In the genomic region with DNA sequence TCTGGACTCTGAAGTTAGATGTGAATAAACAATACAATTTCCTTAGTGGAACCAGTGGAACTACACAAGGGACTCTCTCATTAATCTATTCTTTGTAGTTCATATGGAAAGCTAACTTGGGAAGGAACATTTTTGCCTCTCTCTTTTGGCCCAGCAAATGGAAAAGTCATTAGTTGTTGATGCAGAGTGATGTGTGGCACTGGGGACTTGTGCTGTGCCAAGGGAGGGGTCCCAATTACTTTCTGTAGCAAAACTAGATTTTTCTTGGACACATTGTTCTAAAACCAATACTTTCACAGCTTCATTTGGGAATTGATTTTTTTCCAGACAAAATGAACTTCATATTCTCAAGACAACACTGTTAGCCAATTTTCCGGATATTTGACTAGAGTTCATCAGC, we compare ENCODE assay signal across 34 cellular contexts.
"Had no signal": no experiment of that assay in that cellular context is flagged by ENCODE, and none has a peak within 500 bp of the region (broad histone marks: within the 10 kb centered on the region; RNA-seq: fewer than 3 reads in every experiment).

No MANE protein-coding gene starts in this region.

- DNase-seq: Karpas-422, Kasumi-1, MG63, MM.1S, MV-4-11, NCI-H1048, NCI-H1092, NCI-H1092 treated with DMSO at 0.1 percent for 48 hours, NCI-H1105, NCI-H1105 treated with DMSO at 0.1 percent for 48 hours, NCI-H1417, NCI-H1417 treated with DMSO at 0.1 percent for 48 hours, NCI-H1436, NCI-H1436 treated with DMSO at 0.1 percent for 48 hours, NCI-H146, NCI-H1694, NCI-H1694 treated with DMSO at 0.1 percent for 48 hours, NCI-H187, NCI-H187 treated with DMSO at 0.1 percent for 48 hours, NCI-H1930, NCI-H2029, NCI-H2029 treated with DMSO at 0.1 percent for 48 hours, NCI-H2081, NCI-H2081 treated with DMSO at 0.1 percent for 48 hours, NCI-H2107, NCI-H2171, NCI-H2171 treated with DMSO at 0.1 percent for 48 hours, NCI-H2227 treated with DMSO at 0.1 percent for 48 hours, NCI-H345, NCI-H446, NCI-H446 treated with DMSO at 0.1 percent for 48 hours, NCI-H510A, NCI-H510A treated with DMSO at 0.1 percent for 48 hours, NCI-H524 had no signal
